Comparison of ENCODE assay signal across 8 cellular contexts in the genomic region with DNA sequence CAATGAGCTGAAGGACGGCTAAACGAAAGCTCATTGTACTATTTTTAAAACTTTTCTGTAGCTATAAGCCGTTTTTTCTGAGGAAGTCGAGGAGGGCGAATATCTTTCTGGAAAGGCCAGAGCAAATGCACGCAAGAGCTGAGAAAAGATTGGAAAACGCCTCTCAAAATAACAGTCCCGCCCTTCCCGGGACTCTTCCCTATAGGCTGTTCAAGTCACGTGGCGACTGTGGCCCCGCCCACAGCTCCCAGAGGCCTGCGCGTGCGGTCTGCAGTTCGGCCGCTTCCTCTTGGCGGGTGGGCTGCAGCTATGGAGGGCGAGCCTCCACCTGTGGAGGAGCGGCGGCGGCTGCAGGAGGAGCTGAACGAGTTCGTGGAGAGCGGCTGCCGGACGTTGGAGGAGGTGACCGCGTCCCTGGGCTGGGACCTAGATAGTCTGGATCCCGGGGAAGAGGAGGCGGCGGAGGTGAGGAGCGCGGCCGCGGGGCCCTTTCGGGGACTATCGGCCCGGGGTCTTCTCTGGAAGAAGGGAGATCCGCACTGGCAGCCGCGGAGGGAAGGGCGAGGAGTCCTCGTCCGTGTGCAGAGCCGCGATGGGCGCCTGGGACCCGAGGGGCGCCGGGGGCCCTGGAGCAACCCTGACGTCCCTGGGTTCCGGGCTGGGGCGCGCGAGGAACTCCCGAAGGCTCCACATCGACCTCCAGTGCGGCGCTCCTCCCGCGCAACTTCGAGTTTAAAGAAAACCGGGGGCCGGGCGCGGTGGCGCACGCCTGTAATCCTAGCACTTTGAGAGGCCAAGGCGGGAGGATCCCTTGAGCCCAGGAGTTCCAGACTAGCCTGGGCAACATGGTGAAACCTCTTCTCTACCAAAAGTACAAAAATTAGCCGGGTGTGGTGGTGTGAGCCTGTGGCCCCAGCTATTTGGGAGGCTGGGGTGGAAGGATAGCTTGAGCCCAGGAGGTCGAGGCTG. TPM values are rescaled to one million over a fixed set of nuclear protein-coding genes. Genes with fewer than 3 reads are reported as not detected.
DNase-seq lines count a peak whose midpoint lies in the region; ATAC-seq, FAIRE-seq and TF ChIP-seq lines count a peak whose summit lies in the region.

A gene with protein sequence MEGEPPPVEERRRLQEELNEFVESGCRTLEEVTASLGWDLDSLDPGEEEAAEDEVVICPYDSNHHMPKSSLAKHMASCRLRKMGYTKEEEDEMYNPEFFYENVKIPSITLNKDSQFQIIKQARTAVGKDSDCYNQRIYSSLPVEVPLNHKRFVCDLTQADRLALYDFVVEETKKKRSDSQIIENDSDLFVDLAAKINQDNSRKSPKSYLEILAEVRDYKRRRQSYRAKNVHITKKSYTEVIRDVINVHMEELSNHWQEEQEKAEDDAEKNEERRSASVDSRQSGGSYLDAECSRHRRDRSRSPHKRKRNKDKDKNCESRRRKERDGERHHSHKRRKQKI (plus strand): TSS at position 250 of the 969 bp plus-strand sequence. CDS start 60 bp downstream, at position 310.

- DNase-seq in AG09319 (ENCODE audit: extremely low read depth, low read depth): peak; percentile 71
- DNase-seq in NCI-H446 treated with DMSO at 0.1 percent for 48 hours (lab: John Stamatoyannopoulos, UW): peak; percentile 80
- DNase-seq in cerebellar nuclear complex (lab: John Stamatoyannopoulos, UW): peak; percentile 73 to 81
- DNase-seq in kidney: peak; percentile 98
- peak; percentile 96 for DNase-seq in stimulated activated CD4-positive, alpha-beta T cell treated with anti-CD3 and anti-CD28 coated beads, Interleukin-15, amount 100 ng/mL, for 24 hours

- ATAC-seq in GM19035 (IDR thresholded peaks at IDR 0.05; ENCODE audit: unreplicated experiment): peak; percentile 100
- ATAC-seq in HG03354 (IDR thresholded peaks at IDR 0.05; ENCODE audit: poor library complexity, severe bottlenecking, unreplicated experiment): peak; percentile 100
- ATAC-seq in activated CD4-positive, CD25-positive, alpha-beta regulatory T cell treated with anti-CD3 and anti-CD28 coated beads, Interleukin-2, amount 50 U/mL, for 24 hours: peak; percentile 99 to 100

- intact Hi-C loops in kidney (cut with DNase I): no loop called here

- TF ChIP-seq CTCF in AG09319 (IDR thresholded peaks at IDR 0.05; ENCODE audit: low read depth, low read length) (no peak), kidney (IDR thresholded peaks at IDR 0.05; ENCODE audit: borderline replicate concordance, extremely low read depth, insufficient read depth) (no peak)

- H3K9ac ChIP-seq in kidney (ENCODE audit: low read length in 2 of 2): peak within 1 kb of the TSS; percentile 50 to 67

- no peak within 1 kb of the TSS for H3K27ac ChIP-seq in kidney (ENCODE audit: low read depth in 2 of 2, low read length in 2 of 2)

- no peaks in the 10 kb centered on the region for H3K9me3 ChIP-seq in kidney (ENCODE audit: control insufficient read depth in 1 of 2, low read length in 2 of 2)

- H3K4me1 ChIP-seq in kidney (ENCODE audit: control insufficient read depth in 1 of 2, insufficient read depth in 1 of 2, low read depth in 1 of 2, low read length in 2 of 2): peaks cover 2 to 3% of the 10 kb centered on the region in 2 donors

- H3K36me3 ChIP-seq in kidney (ENCODE audit: control insufficient read depth in 1 of 2, insufficient read depth in 2 of 2, low read length in 2 of 2): peaks cover 2 to 12% of the 10 kb centered on the region in 2 donors

- H3K4me3 ChIP-seq in kidney (ENCODE audit: low read length in 2 of 2): peak within 1 kb of the TSS; percentile 66 to 69

- FAIRE-seq in kidney (lab: Jason Lieb, UNC): peak; percentile 76

RNA-seq across cellular contexts. Expression of the gene that starts here (rescaled TPM):
- total RNA-seq in kidney: 12.1 TPM
- 5.2 TPM for polyA plus RNA-seq in kidney (ENCODE audit: insufficient read depth, low read depth, low replicate concordance)
